ENCODE assay signal across 16 cellular contexts in genomic region chr15:81888748-81889479, GRCh38.
A peak's percentile ranks its signal among the peaks of the same experiment; 100 is the strongest.
DNase-seq lines count a peak whose midpoint lies in the region; ATAC-seq, FAIRE-seq and TF ChIP-seq lines count a peak whose summit lies in the region.
"Had no signal": no experiment of that assay in that cellular context is flagged by ENCODE, and none has a peak within 500 bp of the region (broad histone marks: within the 10 kb centered on the region; RNA-seq: fewer than 3 reads in every experiment).

No MANE protein-coding gene starts in this region.

- TF ChIP-seq CTCF in A549 (IDR thresholded peaks at IDR 0.05): no peak
- no peak for TF ChIP-seq CTCF in brain microvascular endothelial cell (IDR thresholded peaks at IDR 0.05; ENCODE audit: low read depth, low read length, missing control alignments)
- no peak for TF ChIP-seq CTCF in endothelial cell (IDR thresholded peaks at IDR 0.05; ENCODE audit: unreplicated experiment)
- TF ChIP-seq CTCF in dorsolateral prefrontal cortex (IDR thresholded peaks at IDR 0.05 in 54 of 56, conservative IDR thresholded peaks at IDR 0.05 in 2 of 56; ENCODE audit: low read depth in 1 of 56, partially characterized antibody in 56 of 56): no peak
- no peak for TF ChIP-seq CTCF in CD4-positive, alpha-beta T cell (IDR thresholded peaks at IDR 0.05)

- H2BK5ac ChIP-seq in mesenchymal stem cell (ENCODE audit: low read depth, low read length, poor library complexity, severe bottlenecking): no peak overlapping the region

- no peak overlapping the region for H3K4me3 ChIP-seq in A549
- no peak overlapping the region for H3K4me3 ChIP-seq in brain microvascular endothelial cell (ENCODE audit: low read depth, low read length)
- H3K4me3 ChIP-seq in mesenchymal stem cell (ENCODE audit: insufficient read depth in 1 of 2, low read depth in 1 of 2, low read length in 2 of 2): no peak overlapping the region
- no peak overlapping the region for H3K4me3 ChIP-seq in dorsolateral prefrontal cortex

- H3K27me3 Mint-ChIP-seq in endothelial cell (ENCODE audit: unreplicated experiment): no peaks in the 10 kb centered on the region
- no peaks in the 10 kb centered on the region for H3K27me3 Mint-ChIP-seq in CD4-positive, alpha-beta T cell

- no peak overlapping the region for H2BK12ac ChIP-seq in mesenchymal stem cell (ENCODE audit: low read length in 2 of 2)

- no peak for TF ChIP-seq EP300 in A549 (IDR thresholded peaks at IDR 0.05)

- no peaks in the 10 kb centered on the region for H3K36me3 ChIP-seq in brain microvascular endothelial cell (replicated peaks)
- no peaks in the 10 kb centered on the region for H3K36me3 ChIP-seq in mesenchymal stem cell (ENCODE audit: control insufficient read depth in 1 of 2, insufficient read depth in 2 of 2, low read depth in 1 of 2, low read length in 2 of 2)

- no peak overlapping the region for H3K23ac ChIP-seq in mesenchymal stem cell (ENCODE audit: low read length in 2 of 2)

- H4K91ac ChIP-seq in mesenchymal stem cell (ENCODE audit: low read length): no peak overlapping the region

- H3K27ac Mint-ChIP-seq in endothelial cell (ENCODE audit: unreplicated experiment): no peak overlapping the region
- H3K27ac Mint-ChIP-seq in CD4-positive, alpha-beta T cell: no peak overlapping the region
- H3K27ac Mint-ChIP-seq: activated CD8-positive, alpha-beta T cell treated with anti-CD3 and anti-CD28 coated beads, Interleukin-2, amount 10 ng/mL, durations not matched to agents 7 days and 5 days; T-helper 2 cell treated with Interferon-gamma antibody and Interleukin-4, amounts not matched to agents 5 μg/mL and 100 μg/mL, for 36 hours had no signal

- CTCF ChIA-PET in A549 (lab: Yijun Ruan, JAX): no interaction called here
- CTCF ChIA-PET in CD4-positive, alpha-beta T cell (lab: Charles Lee): no interaction called here

- no peaks in the 10 kb centered on the region for H3K27me3 ChIP-seq in brain microvascular endothelial cell (replicated peaks)
- no peaks in the 10 kb centered on the region for H3K27me3 ChIP-seq in mesenchymal stem cell (ENCODE audit: control insufficient read depth in 1 of 2, insufficient read depth in 1 of 2, low read length in 2 of 2)
- peaks cover 0 to 2% (median 0%) of the 10 kb centered on the region in 45 donors for H3K27me3 ChIP-seq in dorsolateral prefrontal cortex
- no peaks in the 10 kb centered on the region for H3K27me3 ChIP-seq in CD4-positive, alpha-beta T cell (ENCODE audit: control insufficient read depth, insufficient read depth, low read length)

- no peak overlapping the region for H3K27ac ChIP-seq in A549
- no peak overlapping the region for H3K27ac ChIP-seq in brain microvascular endothelial cell
- no peak overlapping the region for H3K27ac ChIP-seq in mesenchymal stem cell (ENCODE audit: low read length, poor library complexity, severe bottlenecking)
- peak overlapping the region in 2 of 59 donors; percentile 4 to 20 for H3K27ac ChIP-seq in dorsolateral prefrontal cortex
- H3K27ac ChIP-seq in CD4-positive, alpha-beta T cell (ENCODE audit: low read depth, low read length): no peak overlapping the region
- H3K27ac ChIP-seq: KMS-11 had no signal

- H3K4me2 ChIP-seq in A549 (no peak overlapping the region), mesenchymal stem cell (ENCODE audit: low read length, poor library complexity, severe bottlenecking) (no peak overlapping the region)
- H3K4me2 ChIP-seq: KMS-11 had no signal

- TF ChIP-seq RAD21 in A549 (conservative IDR thresholded peaks at IDR 0.05 in 1 of 2, IDR thresholded peaks at IDR 0.05 in 1 of 2): no peak

- FAIRE-seq in A549 (lab: Jason Lieb, UNC): peak; percentile 43

- no peak overlapping the region for H2BK15ac ChIP-seq in mesenchymal stem cell (ENCODE audit: low read depth, poor library complexity, severe bottlenecking)

- no peak for ATAC-seq in A549
- no peak for ATAC-seq in CD4-positive, alpha-beta T cell (ENCODE audit: poor library complexity)
- ATAC-seq: activated CD8-positive, alpha-beta T cell treated with anti-CD3 and anti-CD28 coated beads, Interleukin-2, amount 10 ng/mL, durations not matched to agents 7 days and 5 days; left lobe of liver had no signal

- no peak for TF ChIP-seq POLR2A in A549 (IDR thresholded peaks at IDR 0.05; ENCODE audit: low read length)

- no peak overlapping the region for H2AK5ac ChIP-seq in mesenchymal stem cell (ENCODE audit: low read length, severe bottlenecking)

- H2BK120ac ChIP-seq in mesenchymal stem cell (ENCODE audit: low read depth, low read length): no peak overlapping the region

- no peak overlapping the region for H3K4me3 Mint-ChIP-seq in endothelial cell (ENCODE audit: unreplicated experiment)
- no peak overlapping the region for H3K4me3 Mint-ChIP-seq in CD4-positive, alpha-beta T cell
- H3K4me3 Mint-ChIP-seq: activated CD8-positive, alpha-beta T cell treated with anti-CD3 and anti-CD28 coated beads, Interleukin-2, amount 10 ng/mL, durations not matched to agents 7 days and 5 days; T-helper 2 cell treated with Interferon-gamma antibody and Interleukin-4, amounts not matched to agents 5 μg/mL and 100 μg/mL, for 36 hours had no signal

- H3K9me3 ChIP-seq in A549: no peaks in the 10 kb centered on the region
- H3K9me3 ChIP-seq in mesenchymal stem cell (ENCODE audit: control insufficient read depth, low read length): no peaks in the 10 kb centered on the region
- no peaks in the 10 kb centered on the region for H3K9me3 ChIP-seq in CD4-positive, alpha-beta T cell (ENCODE audit: control insufficient read depth, low read length)

- H3K4me1 ChIP-seq in A549: no peaks in the 10 kb centered on the region
- peaks cover 1% of the 10 kb centered on the region for H3K4me1 ChIP-seq in mesenchymal stem cell (ENCODE audit: control insufficient read depth, insufficient read depth, low read depth, low read length)

- in situ Hi-C loops in brain microvascular endothelial cell (cut with HindIII; ENCODE audit: low pct_ligation_motif_present, low sequenced_read_pairs): no loop called here

- no peak overlapping the region for H4K8ac ChIP-seq in mesenchymal stem cell (ENCODE audit: low read length)

- DNase-seq in A549 (ENCODE audit: low read depth in 1 of 2, low spot score in 1 of 2): no peak
- DNase-seq in HS-27A (ENCODE audit: low read depth): peak; percentile 98
- DNase-seq in brain microvascular endothelial cell: peak; percentile 38
- peak; percentile 28 for DNase-seq in mesenchymal stem cell
- no peak for DNase-seq in DMS53 treated with DMSO at 0.1 percent for 48 hours (lab: John Stamatoyannopoulos, UW; ENCODE audit: unreplicated experiment)
- DNase-seq in endothelial cell (ENCODE audit: low spot score): no peak
- DNase-seq in dorsolateral prefrontal cortex: no peak
- no peak for DNase-seq in CD4-positive, alpha-beta T cell
- DNase-seq: activated CD8-positive, alpha-beta T cell treated with anti-CD3 and anti-CD28 coated beads, Interleukin-2, amount 10 ng/mL, durations not matched to agents 7 days and 5 days; activated gamma-delta T cell treated with Interleukin-2 at 50 U/mL for 16 hours; cortex of kidney; stimulated activated CD4-positive, alpha-beta T cell treated with anti-CD3 and anti-CD28 coated beads, Interleukin-15, amount 100 ng/mL, for 24 hours; stimulated activated CD8-positive, alpha-beta memory T cell treated with anti-CD3 and anti-CD28 coated beads, Interleukin-4, amount 100 ng/mL, for 48 hours had no signal

- no peak overlapping the region for H3K14ac ChIP-seq in mesenchymal stem cell (ENCODE audit: low read length in 2 of 2)

- no peaks in the 10 kb centered on the region for H3K79me1 ChIP-seq in mesenchymal stem cell (replicated peaks; ENCODE audit: low read length, poor library complexity, severe bottlenecking)

- no peak overlapping the region for H3K18ac ChIP-seq in mesenchymal stem cell (ENCODE audit: low read depth in 1 of 2, low read length in 2 of 2)

- H3K36me3 Mint-ChIP-seq in endothelial cell (ENCODE audit: low read depth, unreplicated experiment): no peaks in the 10 kb centered on the region
- H3K36me3 Mint-ChIP-seq in CD4-positive, alpha-beta T cell (ENCODE audit: low read depth): no peaks in the 10 kb centered on the region

- no peaks in the 10 kb centered on the region for H3K9me3 Mint-ChIP-seq in endothelial cell (ENCODE audit: unreplicated experiment)
- no peaks in the 10 kb centered on the region for H3K9me3 Mint-ChIP-seq in CD4-positive, alpha-beta T cell
- H3K9me3 Mint-ChIP-seq: T-helper 2 cell treated with Interferon-gamma antibody and Interleukin-4, amounts not matched to agents 5 μg/mL and 100 μg/mL, for 36 hours had no signal

- WGBS in A549 (ENCODE audit: missing lambda C conversion rate): 5% methylated on average over 10 of the region's 10 CpGs
- 41% methylated on average over 8 of the region's 10 CpGs for WGBS in mesenchymal stem cell

- H2AFZ ChIP-seq in mesenchymal stem cell (ENCODE audit: low read depth, low read length): no peak overlapping the region

- POLR2A ChIA-PET in A549 (lab: Yijun Ruan, JAX): no interaction called here
- POLR2A ChIA-PET in CD4-positive, alpha-beta T cell (lab: Charles Lee): no interaction called here

- H3K4ac ChIP-seq in mesenchymal stem cell (ENCODE audit: low read depth in 1 of 2, low read length in 2 of 2): no peak overlapping the region

- H3K4me1 Mint-ChIP-seq in endothelial cell (ENCODE audit: unreplicated experiment): no peaks in the 10 kb centered on the region
- no peaks in the 10 kb centered on the region for H3K4me1 Mint-ChIP-seq in CD4-positive, alpha-beta T cell (ENCODE audit: low read depth)

- no peak overlapping the region for H3K9ac ChIP-seq in mesenchymal stem cell (ENCODE audit: low read length)
- H3K9ac ChIP-seq: KMS-11 had no signal

- intact Hi-C loops in dorsolateral prefrontal cortex (cut with DNase I): no loop called here
- intact Hi-C loops in CD4-positive, alpha-beta T cell (cut with DNase I, micrococcal nuclease): no loop called here

TF ChIP-seq in A549, 52 proteins besides CTCF, POLR2A, EP300 and RAD21:
- TF ChIP-seq SREBF2 (IDR thresholded peaks at IDR 0.05) (no peak), JUN (IDR thresholded peaks at IDR 0.05) (no peak)
TF ChIP-seq in A549: peak in this region for 0.

Comparison
In these comparisons a context has a peak if more than half of its experiments do, and no peak if none do; other contexts are left out.
1. DNase-seq: peak in HS-27A (single experiment), brain microvascular endothelial cell (single experiment) and mesenchymal stem cell (single experiment); none in A549 (0 of 2), DMS53 treated with DMSO at 0.1 percent for 48 hours (single experiment), endothelial cell (single experiment), dorsolateral prefrontal cortex (0 of 10) and CD4-positive, alpha-beta T cell (0 of 10).